Comparison of ENCODE assay signal across 32 cellular contexts in genomic region chr2:125168442-125168841, GRCh38.
DNase-seq lines count a peak whose midpoint lies in the region; ATAC-seq and TF ChIP-seq lines count a peak whose summit lies in the region.
"Had no signal": no experiment of that assay in that cellular context is flagged by ENCODE, and none has a peak within 500 bp of the region (broad histone marks: within the 10 kb centered on the region; RNA-seq: fewer than 3 reads in every experiment).

No MANE protein-coding gene starts in this region.

- peak; percentile 10 for DNase-seq in EH (ENCODE audit: low read depth)
- DNase-seq in RPMI7951 (ENCODE audit: low read depth), result peak; percentile 33
- DNase-seq in brain microvascular endothelial cell, result no peak
- DNase-seq in fibroblast of villous mesenchyme (ENCODE audit: low read depth), result peak; percentile 1
- DNase-seq in coronary artery (ENCODE audit: low spot score), result no peak
- no peak for DNase-seq in GM13976 (ENCODE audit: low spot score)
- no peak for DNase-seq in H9
- DNase-seq: activated gamma-delta T cell; activated naive CD8-positive, alpha-beta T cell treated with anti-CD3 and anti-CD28 coated beads, Interleukin-2, amount 50 U/mL, for 24 hours; activated T-cell treated with anti-CD3 and anti-CD28 coated beads, Interleukin-2, amount 50 U/mL, for 4 hours; BE2C; body of pancreas; CD8-positive, alpha-beta memory T cell; DMS 273 treated with DMSO at 0.1 percent for 48 hours; EL; head of caudate nucleus; HFFc6; islet precursor cell; left lung; NCI-H1105; NCI-H187; NCI-H2171; NCI-H510A; stimulated activated CD4-positive, alpha-beta T cell treated with anti-CD3 and anti-CD28 coated beads, Interleukin-1b, Interleukin-23, amount 100 ng/mL, for 48 hours; T-helper 1 cell had no signal

- H3K9me3 ChIP-seq in H9 (ENCODE audit: control insufficient read depth, low read depth, low read length), result no peaks in the 10 kb centered on the region
- H3K9me3 ChIP-seq: BE2C, body of pancreas, left lung, MG63, right atrium auricular region, thoracic aorta had no signal

- H3K9ac ChIP-seq in H9 (ENCODE audit: extremely low read depth, insufficient read length, low read length), result no peak overlapping the region
- H3K9ac ChIP-seq: neural progenitor cell had no signal

- no peaks in the 10 kb centered on the region for H3K36me3 ChIP-seq in brain microvascular endothelial cell (replicated peaks)
- H3K36me3 ChIP-seq: BE2C, left lung, MG63, neural progenitor cell, right atrium auricular region, thoracic aorta had no signal

- H3K36me3 Mint-ChIP-seq in H9 (ENCODE audit: insufficient read depth in 1 of 3, low read depth in 3 of 3), result peaks cover 3 to 4% (median 3%) of the 10 kb centered on the region in 3 experiments; a peak in 5 of 7 replicates
- H3K36me3 Mint-ChIP-seq: CD8-positive, alpha-beta memory T cell; neural progenitor cell had no signal

- peak overlapping the region; percentile 58 for H3K27ac ChIP-seq in brain microvascular endothelial cell
- no peak overlapping the region for H3K27ac ChIP-seq in coronary artery
- no peak overlapping the region for H3K27ac ChIP-seq in H9 (ENCODE audit: insufficient read length, low read depth, low read length)
- H3K27ac ChIP-seq: body of pancreas, left lung, neural progenitor cell, right atrium auricular region, thoracic aorta had no signal

- H3K79me2 ChIP-seq in H9 (ENCODE audit: insufficient read depth, low read length), result no peaks in the 10 kb centered on the region

- no peak overlapping the region for H4K5ac ChIP-seq in H9 (ENCODE audit: insufficient read length, low read depth, low read length)

- no peak overlapping the region for H2BK15ac ChIP-seq in H9 (ENCODE audit: low read depth, low read length)

- no peak overlapping the region for H4K91ac ChIP-seq in H9 (ENCODE audit: insufficient read length, low read depth, low read length)

- peaks cover 0 to 4% of the 10 kb centered on the region in 2 experiments; a peak in 2 of 4 replicates for H3K4me1 Mint-ChIP-seq in H9
- H3K4me1 Mint-ChIP-seq: activated naive CD8-positive, alpha-beta T cell treated with anti-CD3 and anti-CD28 coated beads, Interleukin-2, amount 50 U/mL, for 24 hours; CD8-positive, alpha-beta memory T cell; neural progenitor cell had no signal

- no peak overlapping the region for H2BK120ac ChIP-seq in H9 (ENCODE audit: low read depth, low read length, poor library complexity, severe bottlenecking)

- H4K8ac ChIP-seq in H9 (replicated peaks; ENCODE audit: insufficient read length, low read depth, low read length), result no peak overlapping the region

- H3K23ac ChIP-seq in H9 (ENCODE audit: insufficient read length, low read depth, low read length), result no peak overlapping the region

- no peak overlapping the region for H2BK12ac ChIP-seq in H9 (ENCODE audit: insufficient read length, low read depth, low read length)

- no peaks in the 10 kb centered on the region for H3K27me3 ChIP-seq in brain microvascular endothelial cell (replicated peaks)
- no peaks in the 10 kb centered on the region for H3K27me3 ChIP-seq in H9 (ENCODE audit: insufficient read depth, low read length)
- H3K27me3 ChIP-seq: BE2C, body of pancreas, left lung, MG63, neural progenitor cell, right atrium auricular region had no signal

- no peak overlapping the region for H2AK5ac ChIP-seq in H9 (ENCODE audit: insufficient read length, low read length)

- TF ChIP-seq CTCF in brain microvascular endothelial cell (IDR thresholded peaks at IDR 0.05; ENCODE audit: low read depth, low read length, missing control alignments) (no peak), fibroblast of villous mesenchyme (IDR thresholded peaks at IDR 0.05; ENCODE audit: insufficient read depth, low read depth, low read length) (no peak), coronary artery (IDR thresholded peaks at IDR 0.05) (no peak), GM13976 (IDR thresholded peaks at IDR 0.05; ENCODE audit: borderline replicate concordance, control extremely low read depth, extremely low read depth, insufficient read depth, missing control alignments) (no peak), H9 (conservative IDR thresholded peaks at IDR 0.05) (no peak)

- H3K27ac Mint-ChIP-seq in H9, result no peak overlapping the region
- H3K27ac Mint-ChIP-seq: activated naive CD8-positive, alpha-beta T cell treated with anti-CD3 and anti-CD28 coated beads, Interleukin-2, amount 50 U/mL, for 24 hours; CD8-positive, alpha-beta memory T cell; HFFc6; neural progenitor cell; stimulated activated naive CD8-positive, alpha-beta T cell treated with anti-CD3 and anti-CD28 coated beads, Interleukin-15, Interleukin-2, amounts not matched to agents 100 ng/mL and 50 ng/mL, for 24 hours had no signal

- no peak overlapping the region for H3K4ac ChIP-seq in H9 (ENCODE audit: low read depth, low read length)

- ATAC-seq in HG03095 (IDR thresholded peaks at IDR 0.05; ENCODE audit: unreplicated experiment), result no peak
- ATAC-seq: activated naive CD8-positive, alpha-beta T cell treated with anti-CD3 and anti-CD28 coated beads, Interleukin-2, amount 50 U/mL, for 24 hours; activated T-cell treated with anti-CD3 and anti-CD28 coated beads, Interleukin-2, amount 50 U/mL, for 4 hours; body of pancreas; K562; left lung had no signal

- no peak overlapping the region for H3T11ph ChIP-seq in H9 (ENCODE audit: low read length)

- no peak overlapping the region for H3K4me2 ChIP-seq in H9 (ENCODE audit: insufficient read depth, insufficient read length, low read length)
- H3K4me2 ChIP-seq: neural progenitor cell had no signal

- in situ Hi-C loops in brain microvascular endothelial cell (cut with HindIII; ENCODE audit: low pct_ligation_motif_present, low sequenced_read_pairs) (no loop called here), GM13976 (cut with MboI; ENCODE audit: low sequenced_read_pairs, unreplicated experiment) (no loop called here)

- no peaks in the 10 kb centered on the region for H3K4me1 ChIP-seq in H9 (ENCODE audit: insufficient read depth, low read length)
- H3K4me1 ChIP-seq: BE2C, body of pancreas, left lung, neural progenitor cell, right atrium auricular region had no signal

- H3K27me3 Mint-ChIP-seq in H9 (ENCODE audit: low read depth), result no peaks in the 10 kb centered on the region
- H3K27me3 Mint-ChIP-seq: activated naive CD8-positive, alpha-beta T cell treated with anti-CD3 and anti-CD28 coated beads, Interleukin-2, amount 50 U/mL, for 24 hours; CD8-positive, alpha-beta memory T cell; stimulated activated naive CD8-positive, alpha-beta T cell treated with anti-CD3 and anti-CD28 coated beads, Interleukin-15, Interleukin-2, amounts not matched to agents 100 ng/mL and 50 ng/mL, for 24 hours had no signal

- H3K14ac ChIP-seq in H9 (ENCODE audit: insufficient read depth, low read length), result no peak overlapping the region

- H3K23me2 ChIP-seq in H9 (ENCODE audit: insufficient read length, low read depth, low read length, poor library complexity, severe bottlenecking), result no peaks in the 10 kb centered on the region

- no peaks in the 10 kb centered on the region for H4K20me1 ChIP-seq in H9 (ENCODE audit: control insufficient read depth, insufficient read depth, insufficient read length)

- no CpG with 5 or more reads among the region's 2 CpGs for WGBS in H9 (ENCODE audit: extremely low coverage, insufficient read length, low lambda C conversion rate)

- H3K18ac ChIP-seq in H9 (ENCODE audit: insufficient read length, low read depth, low read length), result no peak overlapping the region

- no peaks in the 10 kb centered on the region for H3K79me1 ChIP-seq in H9 (ENCODE audit: insufficient read depth, low read depth, low read length, poor library complexity, severe bottlenecking)

- H3K4me3 ChIP-seq in brain microvascular endothelial cell (ENCODE audit: low read depth, low read length) (no peak overlapping the region), fibroblast of villous mesenchyme (ENCODE audit: low read depth, low read length) (no peak overlapping the region), coronary artery (no peak overlapping the region)
- H3K4me3 ChIP-seq: body of pancreas, K562, left lung, MG63, neural progenitor cell, right atrium auricular region, thoracic aorta had no signal

- no peak overlapping the region for H2BK5ac ChIP-seq in H9 (ENCODE audit: insufficient read length, low read length)

- H3K4me3 Mint-ChIP-seq in H9, result no peak overlapping the region
- H3K4me3 Mint-ChIP-seq: activated naive CD8-positive, alpha-beta T cell treated with anti-CD3 and anti-CD28 coated beads, Interleukin-2, amount 50 U/mL, for 24 hours; activated T-cell treated with anti-CD3 and anti-CD28 coated beads, Interleukin-2, amount 50 U/mL, for 4 hours; CD8-positive, alpha-beta memory T cell; HFFc6; neural progenitor cell; stimulated activated naive CD8-positive, alpha-beta T cell treated with anti-CD3 and anti-CD28 coated beads, Interleukin-15, Interleukin-2, amounts not matched to agents 100 ng/mL and 50 ng/mL, for 24 hours had no signal

- no peak overlapping the region for H2AFZ ChIP-seq in H9 (ENCODE audit: low read length)
- H2AFZ ChIP-seq: neural progenitor cell had no signal

- peaks cover 0 to 4% of the 10 kb centered on the region in 2 experiments; a peak in 2 of 5 replicates for H3K9me3 Mint-ChIP-seq in H9
- H3K9me3 Mint-ChIP-seq: neural progenitor cell had no signal

- no peak overlapping the region for H3K56ac ChIP-seq in H9 (ENCODE audit: insufficient read length, low read depth, low read length)

- no peak overlapping the region for H2BK20ac ChIP-seq in H9 (ENCODE audit: low read depth, low read length, poor library complexity, severe bottlenecking)

Comparison
In these comparisons a context has a peak if more than half of its experiments do, and no peak if none do; other contexts are left out.
1. DNase-seq: peak in EH (single experiment), RPMI7951 (single experiment) and fibroblast of villous mesenchyme (single experiment); none in brain microvascular endothelial cell (single experiment), coronary artery (single experiment), GM13976 (single experiment) and H9 (single experiment).